Comparison of ENCODE assay signal across 28 cellular contexts in the genomic region with DNA sequence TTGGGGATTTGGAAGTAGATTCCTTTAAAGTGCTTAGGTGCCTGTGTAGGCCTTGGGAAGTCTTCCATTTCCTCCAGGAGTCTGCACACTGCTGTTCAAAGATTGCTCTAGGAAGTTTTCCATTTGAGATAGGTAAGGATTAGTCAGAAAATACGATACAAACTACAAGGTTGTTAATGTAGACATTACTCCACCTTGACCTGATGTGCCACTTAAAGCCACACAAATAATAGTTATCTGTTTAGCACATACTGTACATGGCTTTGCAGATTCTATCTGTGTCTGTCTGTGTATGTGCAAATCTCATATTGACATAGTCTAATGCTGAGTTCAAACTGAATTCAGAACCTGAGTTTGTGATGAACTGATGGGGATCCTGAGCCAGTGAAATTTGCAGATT.
A peak's percentile ranks its signal among the peaks of the same experiment; 100 is the strongest.
DNase-seq lines count a peak whose midpoint lies in the region; ATAC-seq, FAIRE-seq and TF ChIP-seq lines count a peak whose summit lies in the region.
"Had no signal": no experiment of that assay in that cellular context is flagged by ENCODE, and none has a peak within 500 bp of the region (broad histone marks: within the 10 kb centered on the region; RNA-seq: fewer than 3 reads in every experiment).

No MANE protein-coding gene starts in this region.

- H3K4me3 ChIP-seq in Panc1 (ENCODE audit: low read depth in 2 of 2, low read length in 2 of 2) (no peak overlapping the region), hepatocyte (no peak overlapping the region), small intestine (ENCODE audit: low read depth in 1 of 2, low read length in 2 of 2) (no peak overlapping the region)
- H3K4me3 ChIP-seq: BLaER1 treated with 17β-estradiol and CSF1 and Interleukin-3, amounts not matched to agents 10 nM and 100 nM; MG63; SJSA1 had no signal

- no peaks in the 10 kb centered on the region for H3K9me3 ChIP-seq in Panc1 (ENCODE audit: control insufficient read depth, insufficient read depth, low read depth, low read length)
- H3K9me3 ChIP-seq in hepatocyte (ENCODE audit: low read depth) = no peaks in the 10 kb centered on the region
- H3K9me3 ChIP-seq in small intestine (ENCODE audit: control insufficient read depth, low read depth) = no peaks in the 10 kb centered on the region
- H3K9me3 ChIP-seq: MG63 had no signal

- H3K4me3 Mint-ChIP-seq in activated CD8-positive, alpha-beta memory T cell treated with anti-CD3 and anti-CD28 coated beads, Interleukin-2, amount 10 ng/mL, durations not matched to agents 7 days and 5 days = no peak overlapping the region
- H3K4me3 Mint-ChIP-seq: CD4-positive, alpha-beta T cell; T-cell had no signal

- WGBS in hepatocyte (ENCODE audit: low lambda C conversion rate, missing lambda C conversion rate) = 62% methylated on average over 1 of the region's 1 CpG
- 16 to 68% (median 34%) methylated on average over 1 of the region's 1 CpG for WGBS in small intestine, 3 donors

- H3K36me3 ChIP-seq in Panc1 (ENCODE audit: control insufficient read depth, insufficient read depth, low read length) = no peaks in the 10 kb centered on the region
- H3K36me3 ChIP-seq in hepatocyte (replicated peaks; ENCODE audit: insufficient read depth, low read depth) = no peaks in the 10 kb centered on the region
- no peaks in the 10 kb centered on the region for H3K36me3 ChIP-seq in small intestine (ENCODE audit: control insufficient read depth in 2 of 2, insufficient read depth in 2 of 2, low read length in 2 of 2)
- H3K36me3 ChIP-seq: BLaER1 treated with 17β-estradiol and CSF1 and Interleukin-3, amounts not matched to agents 10 nM and 100 nM; MG63; SJSA1 had no signal

- H4K20me1 ChIP-seq in hepatocyte (ENCODE audit: insufficient read depth, poor library complexity, severe bottlenecking) = no peaks in the 10 kb centered on the region
- H4K20me1 ChIP-seq: BLaER1 treated with 17β-estradiol and CSF1 and Interleukin-3, amounts not matched to agents 10 nM and 100 nM had no signal

- H3K4me1 ChIP-seq in Panc1 (ENCODE audit: control insufficient read depth, insufficient read depth, low read length) = no peaks in the 10 kb centered on the region; the same call in 1 of the 2 replicates
- peaks cover 38% of the 10 kb centered on the region for H3K4me1 ChIP-seq in hepatocyte (ENCODE audit: insufficient read depth)
- H3K4me1 ChIP-seq in small intestine (ENCODE audit: control insufficient read depth in 2 of 2, insufficient read depth in 1 of 2, low read depth in 1 of 2, low read length in 1 of 2) = peaks cover 6 to 13% of the 10 kb centered on the region in 2 donors
- H3K4me1 ChIP-seq: SJSA1 had no signal

- H3K9me3 Mint-ChIP-seq in activated CD8-positive, alpha-beta memory T cell treated with anti-CD3 and anti-CD28 coated beads, Interleukin-2, amount 10 ng/mL, durations not matched to agents 7 days and 5 days (ENCODE audit: low read depth) = no peaks in the 10 kb centered on the region

- H2AFZ ChIP-seq in hepatocyte = no peak overlapping the region

- in situ Hi-C loops in Panc1 (cut with HindIII; ENCODE audit: low pct_unique_long_range_greater_than_20kb, low sequenced_read_pairs) = no loop called here

- no peak overlapping the region for H3K4me2 ChIP-seq in hepatocyte
- H3K4me2 ChIP-seq: BLaER1 treated with 17β-estradiol and CSF1 and Interleukin-3, amounts not matched to agents 10 nM and 100 nM had no signal

- no peak for ATAC-seq in activated CD8-positive, alpha-beta memory T cell treated with anti-CD3 and anti-CD28 coated beads, Interleukin-2, amount 10 ng/mL, durations not matched to agents 7 days and 5 days
- ATAC-seq in Panc1 (no peak), SK-N-SH treated with all-trans-retinoic acid at 6 μM for 48 hours (no peak)
- ATAC-seq: PC-3, T-cell had no signal

- no peaks in the 10 kb centered on the region for H3K9me2 ChIP-seq in hepatocyte (replicated peaks; ENCODE audit: insufficient read depth)

- no peak for FAIRE-seq in small intestine (lab: Jason Lieb, UNC)
- FAIRE-seq: A204.1, G401.6 had no signal

- no peaks in the 10 kb centered on the region for H3K27me3 ChIP-seq in Panc1 (ENCODE audit: control insufficient read depth, insufficient read depth, low read length)
- no peaks in the 10 kb centered on the region for H3K27me3 ChIP-seq in hepatocyte
- peaks cover 0 to 2% of the 10 kb centered on the region in 2 donors for H3K27me3 ChIP-seq in small intestine (ENCODE audit: control insufficient read depth in 2 of 2, insufficient read depth in 2 of 2, low read length in 2 of 2)
- H3K27me3 ChIP-seq: BLaER1 treated with 17β-estradiol and CSF1 and Interleukin-3, amounts not matched to agents 10 nM and 100 nM; MG63; SJSA1 had no signal

- no peaks in the 10 kb centered on the region for H3K79me2 ChIP-seq in hepatocyte

- no peak for TF ChIP-seq CTCF in Panc1 (IDR thresholded peaks at IDR 0.05)
- no peak for TF ChIP-seq CTCF in hepatocyte (IDR thresholded peaks at IDR 0.05; ENCODE audit: poor library complexity)

- POLR2A ChIA-PET in Panc1 (lab: Charles Lee) = no interaction called here

- H3K4me1 Mint-ChIP-seq in activated CD8-positive, alpha-beta memory T cell treated with anti-CD3 and anti-CD28 coated beads, Interleukin-2, amount 10 ng/mL, durations not matched to agents 7 days and 5 days = no peaks in the 10 kb centered on the region
- H3K4me1 Mint-ChIP-seq: T-cell had no signal

- intact Hi-C loops in Panc1 (cut with micrococcal nuclease; ENCODE audit: unreplicated experiment) = no loop called here

- H3K27me3 Mint-ChIP-seq in activated CD8-positive, alpha-beta memory T cell treated with anti-CD3 and anti-CD28 coated beads, Interleukin-2, amount 10 ng/mL, durations not matched to agents 7 days and 5 days = peaks cover 56% of the 10 kb centered on the region
- H3K27me3 Mint-ChIP-seq: CD4-positive, alpha-beta T cell had no signal

- H3K36me3 Mint-ChIP-seq in activated CD8-positive, alpha-beta memory T cell treated with anti-CD3 and anti-CD28 coated beads, Interleukin-2, amount 10 ng/mL, durations not matched to agents 7 days and 5 days = no peaks in the 10 kb centered on the region

- no peak overlapping the region for H3K27ac Mint-ChIP-seq in activated CD8-positive, alpha-beta memory T cell treated with anti-CD3 and anti-CD28 coated beads, Interleukin-2, amount 10 ng/mL, durations not matched to agents 7 days and 5 days
- H3K27ac Mint-ChIP-seq: CD4-positive, alpha-beta T cell; T-cell had no signal

- DNase-seq in activated CD8-positive, alpha-beta memory T cell treated with anti-CD3 and anti-CD28 coated beads, Interleukin-2, amount 10 ng/mL, durations not matched to agents 7 days and 5 days = peak; percentile 16
- no peak for DNase-seq in activated CD8-positive, alpha-beta memory T cell treated with anti-CD3 and anti-CD28 coated beads, Interleukin-2, amount 50 U/mL, for 48 hours
- DNase-seq in Panc1 (ENCODE audit: low read depth, low spot score) = no peak
- DNase-seq in hepatocyte (ENCODE audit: low spot score) = no peak
- DNase-seq in small intestine = peak; percentile 80
- no peak for DNase-seq in HuH-7.5 (ENCODE audit: low spot score)
- no peak for DNase-seq in NCI-H226
- DNase-seq: AML-193; CD4-positive, alpha-beta T cell; KBM-7; MG63; NCI-H1105 treated with DMSO at 0.1 percent for 48 hours; NCI-H146; NCI-H1930; NCI-H2227 treated with DMSO at 0.1 percent for 48 hours; NCI-H510A; NCI-H748 treated with DMSO at 0.1 percent for 48 hours; NK-92 treated with Interleukin-12 subunit alpha and Interleukin-12 subunit beta, amount 100 ng/mL, for 24 hours; PC-3; Right ventricle myocardium superior; RPMI8226; T-cell had no signal

- no TSS peak for BruUV-seq in Panc1 (replicated peaks; lab: Mats Ljungman, UMichigan)

- H3K27ac ChIP-seq in Panc1 (ENCODE audit: low read length) = peak overlapping the region; percentile 4; the same call in 1 of the 2 replicates
- H3K27ac ChIP-seq in hepatocyte = peak overlapping the region; percentile 47
- H3K27ac ChIP-seq in small intestine (ENCODE audit: low read depth in 1 of 2, low read length in 1 of 2) = peak overlapping the region in 1 of 2 donors; percentile 85
- H3K27ac ChIP-seq: BLaER1 treated with 17β-estradiol and CSF1 and Interleukin-3, amounts not matched to agents 10 nM and 100 nM; HL-60; SJSA1 had no signal

- CTCF ChIA-PET in activated CD8-positive, alpha-beta memory T cell treated with anti-CD3 and anti-CD28 coated beads, Interleukin-2, amount 10 ng/mL, durations not matched to agents 7 days and 5 days (lab: Charles Lee) = no interaction called here
- CTCF ChIA-PET in Panc1 (lab: Charles Lee) = no interaction called here

TF ChIP-seq in SK-N-SH treated with all-trans-retinoic acid at 6 μM for 48 hours, 23 proteins besides CTCF, POLR2A, EP300 and RAD21 (continues in another document):
- no peak for TF ChIP-seq TCF4 (CRISPR knock-in tag; IDR thresholded peaks at IDR 0.05; ENCODE audit: borderline replicate concordance)
- no peak for TF ChIP-seq BACH2 (CRISPR knock-in tag; IDR thresholded peaks at IDR 0.05; ENCODE audit: borderline replicate concordance)
- TF ChIP-seq, protein P1, sequence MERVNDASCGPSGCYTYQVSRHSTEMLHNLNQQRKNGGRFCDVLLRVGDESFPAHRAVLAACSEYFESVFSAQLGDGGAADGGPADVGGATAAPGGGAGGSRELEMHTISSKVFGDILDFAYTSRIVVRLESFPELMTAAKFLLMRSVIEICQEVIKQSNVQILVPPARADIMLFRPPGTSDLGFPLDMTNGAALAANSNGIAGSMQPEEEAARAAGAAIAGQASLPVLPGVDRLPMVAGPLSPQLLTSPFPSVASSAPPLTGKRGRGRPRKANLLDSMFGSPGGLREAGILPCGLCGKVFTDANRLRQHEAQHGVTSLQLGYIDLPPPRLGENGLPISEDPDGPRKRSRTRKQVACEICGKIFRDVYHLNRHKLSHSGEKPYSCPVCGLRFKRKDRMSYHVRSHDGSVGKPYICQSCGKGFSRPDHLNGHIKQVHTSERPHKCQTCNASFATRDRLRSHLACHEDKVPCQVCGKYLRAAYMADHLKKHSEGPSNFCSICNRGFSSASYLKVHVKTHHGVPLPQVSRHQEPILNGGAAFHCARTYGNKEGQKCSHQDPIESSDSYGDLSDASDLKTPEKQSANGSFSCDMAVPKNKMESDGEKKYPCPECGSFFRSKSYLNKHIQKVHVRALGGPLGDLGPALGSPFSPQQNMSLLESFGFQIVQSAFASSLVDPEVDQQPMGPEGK (CRISPR knock-in tag; IDR thresholded peaks at IDR 0.05; ENCODE audit: borderline replicate concordance) = no peak
- no peak for TF ChIP-seq TOX (CRISPR knock-in tag; IDR thresholded peaks at IDR 0.05; ENCODE audit: borderline replicate concordance)
- no peak for TF ChIP-seq ZNF565 (CRISPR knock-in tag; conservative IDR thresholded peaks at IDR 0.05; ENCODE audit: low read depth)
- no peak for TF ChIP-seq ARNTL (CRISPR knock-in tag; IDR thresholded peaks at IDR 0.05; ENCODE audit: borderline replicate concordance, low read depth)

Comparison
In these comparisons a context has a peak if more than half of its experiments do, and no peak if none do; other contexts are left out.
1. DNase-seq: peak in activated CD8-positive, alpha-beta memory T cell treated with anti-CD3 and anti-CD28 coated beads, Interleukin-2, amount 10 ng/mL, durations not matched to agents 7 days and 5 days (single experiment) and small intestine (single experiment); none in activated CD8-positive, alpha-beta memory T cell treated with anti-CD3 and anti-CD28 coated beads, Interleukin-2, amount 50 U/mL, for 48 hours (single experiment), Panc1 (single experiment), hepatocyte (single experiment), HuH-7.5 (single experiment) and NCI-H226 (single experiment).